32 cellular contexts compared by ENCODE assay signal in genomic region chr3:189042832-189043231, GRCh38.
"Had no signal": no experiment of that assay in that cellular context is flagged by ENCODE, and none has a peak within 500 bp of the region (broad histone marks: within the 10 kb centered on the region; RNA-seq: fewer than 3 reads in every experiment).

No MANE protein-coding gene starts in this region.

- H3K36me3 Mint-ChIP-seq: activated naive CD4-positive, alpha-beta T cell treated with anti-CD3 and anti-CD28 coated beads, Interleukin-2, amount 50 U/mL, for 72 hours; brain; T-cell had no signal

- H3K4me1 Mint-ChIP-seq: brain had no signal

- H3K27ac ChIP-seq: ascending aorta, esophagus muscularis mucosa, foreskin keratinocyte, gastrocnemius medialis, heart left ventricle, WERI-Rb-1 had no signal

- H3K9me3 Mint-ChIP-seq: activated B cell treated with CpG ODN at 0.5 μM for 24 hours; activated CD4-positive, alpha-beta memory T cell treated with anti-CD3 and anti-CD28 coated beads, Interleukin-2, amount 10 ng/mL, durations not matched to agents 7 days and 5 days; activated naive CD4-positive, alpha-beta T cell treated with anti-CD3 and anti-CD28 coated beads, Interleukin-2, amount 50 U/mL, for 72 hours; activated T-cell treated with anti-CD3 and anti-CD28 coated beads, Interleukin-2, amount 50 U/mL, for 24 hours; activated T-cell treated with anti-CD3 and anti-CD28 coated beads, Interleukin-2, amount 50 U/mL, for 72 hours; effector memory CD8-positive, alpha-beta T cell; T-cell; T-helper 1 cell treated with Interleukin-12 subunit alpha and Interleukin-12 subunit beta and Interleukin-4 antibody, amounts not matched to agents 30 μg/mL and 1 μg/mL, for 36 hours had no signal

- H3K4me1 ChIP-seq: ascending aorta, esophagus muscularis mucosa, foreskin keratinocyte, gastrocnemius medialis had no signal

- H3K27ac Mint-ChIP-seq: activated B cell treated with CpG ODN at 0.5 μM for 24 hours; activated CD4-positive, alpha-beta memory T cell treated with anti-CD3 and anti-CD28 coated beads, Interleukin-2, amount 10 ng/mL, durations not matched to agents 7 days and 5 days; activated CD4-positive, alpha-beta T cell treated with anti-CD3 and anti-CD28 coated beads for 36 hours; activated CD4-positive, alpha-beta T cell treated with anti-CD3 and anti-CD28 coated beads, Interleukin-2, amount 10 ng/mL, durations not matched to agents 7 days and 5 days; activated naive CD4-positive, alpha-beta T cell treated with anti-CD3 and anti-CD28 coated beads, Interleukin-2, amount 10 ng/mL, durations not matched to agents 7 days and 5 days; activated naive CD4-positive, alpha-beta T cell treated with anti-CD3 and anti-CD28 coated beads, Interleukin-2, amount 50 U/mL, for 72 hours; activated T-cell treated with anti-CD3 and anti-CD28 coated beads, Interleukin-2, amount 50 U/mL, for 24 hours; activated T-cell treated with anti-CD3 and anti-CD28 coated beads, Interleukin-2, amount 50 U/mL, for 72 hours; brain; effector memory CD8-positive, alpha-beta T cell; T-cell; T-helper 1 cell treated with Interleukin-12 subunit alpha and Interleukin-12 subunit beta and Interleukin-4 antibody, amounts not matched to agents 30 μg/mL and 1 μg/mL, for 36 hours; T-helper 2 cell treated with Interferon-gamma antibody and Interleukin-4, amounts not matched to agents 5 μg/mL and 100 μg/mL, for 36 hours had no signal

- H3K27me3 Mint-ChIP-seq: activated CD4-positive, alpha-beta memory T cell treated with anti-CD3 and anti-CD28 coated beads, Interleukin-2, amount 10 ng/mL, durations not matched to agents 7 days and 5 days; activated naive CD4-positive, alpha-beta T cell treated with anti-CD3 and anti-CD28 coated beads, Interleukin-2, amount 10 ng/mL, durations not matched to agents 7 days and 5 days; activated T-cell treated with anti-CD3 and anti-CD28 coated beads, Interleukin-2, amount 50 U/mL, for 24 hours; brain; effector memory CD8-positive, alpha-beta T cell; T-cell had no signal

- ATAC-seq: activated CD4-positive, alpha-beta T cell treated with anti-CD3 and anti-CD28 coated beads for 36 hours; activated CD4-positive, CD25-positive, alpha-beta regulatory T cell treated with anti-CD3 and anti-CD28 coated beads, Interleukin-2, amount 50 U/mL, for 24 hours; activated naive CD4-positive, alpha-beta T cell treated with anti-CD3 and anti-CD28 coated beads, Interleukin-2, amount 50 U/mL, for 72 hours; activated T-cell treated with anti-CD3 and anti-CD28 coated beads, Interleukin-2, amount 50 U/mL, for 72 hours; effector memory CD8-positive, alpha-beta T cell; foreskin keratinocyte; gastrocnemius medialis; heart left ventricle; T-cell had no signal

- H3K9me3 ChIP-seq: esophagus muscularis mucosa, gastrocnemius medialis had no signal

- H3K4me3 Mint-ChIP-seq: activated B cell treated with CpG ODN at 0.5 μM for 24 hours; activated CD4-positive, alpha-beta memory T cell treated with anti-CD3 and anti-CD28 coated beads, Interleukin-2, amount 10 ng/mL, durations not matched to agents 7 days and 5 days; activated CD4-positive, alpha-beta T cell treated with anti-CD3 and anti-CD28 coated beads for 36 hours; activated CD4-positive, alpha-beta T cell treated with anti-CD3 and anti-CD28 coated beads, Interleukin-2, amount 10 ng/mL, durations not matched to agents 7 days and 5 days; activated naive CD4-positive, alpha-beta T cell treated with anti-CD3 and anti-CD28 coated beads, Interleukin-2, amount 10 ng/mL, durations not matched to agents 7 days and 5 days; activated T-cell treated with anti-CD3 and anti-CD28 coated beads, Interleukin-2, amount 50 U/mL, for 24 hours; activated T-cell treated with anti-CD3 and anti-CD28 coated beads, Interleukin-2, amount 50 U/mL, for 72 hours; brain; effector memory CD8-positive, alpha-beta T cell; T-cell; T-helper 1 cell treated with Interleukin-12 subunit alpha and Interleukin-12 subunit beta and Interleukin-4 antibody, amounts not matched to agents 30 μg/mL and 1 μg/mL, for 36 hours; T-helper 2 cell treated with Interferon-gamma antibody and Interleukin-4, amounts not matched to agents 5 μg/mL and 100 μg/mL, for 36 hours had no signal

- DNase-seq: activated B cell treated with CpG ODN at 0.5 μM for 24 hours; activated CD4-positive, alpha-beta memory T cell treated with anti-CD3 and anti-CD28 coated beads, Interleukin-2, amount 10 ng/mL, durations not matched to agents 7 days and 5 days; activated CD4-positive, alpha-beta T cell treated with anti-CD3 and anti-CD28 coated beads for 36 hours; activated CD4-positive, alpha-beta T cell treated with anti-CD3 and anti-CD28 coated beads, Interleukin-2, amount 10 ng/mL, durations not matched to agents 7 days and 5 days; activated CD4-positive, alpha-beta T cell treated with anti-CD3 and anti-CD28 coated beads, Interleukin-2, amount 50 U/mL, for 4 hours; activated CD8-positive, alpha-beta memory T cell treated with anti-CD3 and anti-CD28 coated beads, Interleukin-2, amount 50 U/mL, for 48 hours; activated gamma-delta T cell; activated naive CD4-positive, alpha-beta T cell; activated naive CD4-positive, alpha-beta T cell treated with anti-CD3 and anti-CD28 coated beads, Interleukin-2, amount 10 ng/mL, durations not matched to agents 7 days and 5 days; activated T-cell treated with anti-CD3 and anti-CD28 coated beads for 4 hours; activated T-cell treated with anti-CD3 and anti-CD28 coated beads, Interleukin-2, amount 50 U/mL, for 24 hours; activated T-cell treated with anti-CD3 and anti-CD28 coated beads, Interleukin-2, amount 50 U/mL, for 72 hours; caudate nucleus; cortex of kidney; dermis blood vessel endothelial cell; effector CD4-positive, alpha-beta T cell; effector memory CD8-positive, alpha-beta T cell; erythroblast; foreskin keratinocyte; gastrocnemius medialis; glutamatergic neuron; heart left ventricle; T-cell; T1000; WERI-Rb-1 had no signal

- H3K36me3 ChIP-seq: ascending aorta, esophagus muscularis mucosa, gastrocnemius medialis, heart left ventricle, WERI-Rb-1 had no signal

- H3K4me3 ChIP-seq: ascending aorta, esophagus muscularis mucosa, gastrocnemius medialis, heart left ventricle had no signal

- H3K27me3 ChIP-seq: ascending aorta, esophagus muscularis mucosa, gastrocnemius medialis, heart left ventricle had no signal
